In the genomic region with DNA sequence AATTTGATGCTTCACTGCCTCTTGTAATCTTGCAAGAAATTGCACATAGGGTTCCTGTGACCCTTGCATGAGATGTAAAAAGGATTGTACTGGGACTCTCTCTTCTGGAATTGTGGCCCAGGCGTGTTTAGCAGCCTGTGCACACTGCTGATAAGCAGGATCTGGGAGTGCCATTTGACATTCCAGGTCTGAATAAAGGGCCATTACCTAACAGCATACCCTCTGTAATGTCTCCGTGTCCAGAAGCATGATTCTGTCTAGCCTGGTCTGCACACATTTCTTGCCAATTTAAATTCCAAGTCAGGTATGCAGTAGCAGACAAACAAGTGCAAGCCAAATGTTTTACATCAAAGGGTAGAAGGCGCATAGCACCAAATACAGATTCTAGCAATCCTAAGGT, we compare ENCODE assay signal across 16 cellular contexts. TPM values are rescaled to one million over a fixed set of nuclear protein-coding genes. Genes with fewer than 3 reads are reported as not detected.
DNase-seq lines count a peak whose midpoint lies in the region; ATAC-seq and TF ChIP-seq lines count a peak whose summit lies in the region.
"Had no signal": no experiment of that assay in that cellular context is flagged by ENCODE, and none has a peak within 500 bp of the region (broad histone marks: within the 10 kb centered on the region; RNA-seq: fewer than 3 reads in every experiment).

No MANE protein-coding gene starts in this region.

- WGBS in neuronal stem cell (ENCODE audit: extremely low coverage in 2 of 2, insufficient read length in 2 of 2, insufficient replicate concordance in 1 of 2), 2 donors = no CpG with 5 or more reads among the region's 3 CpGs

- no peak overlapping the region for H3K27ac ChIP-seq in neuronal stem cell (replicated peaks; ENCODE audit: low read length)
- H3K27ac ChIP-seq: C4-2B had no signal

- intact Hi-C loops in Caco-2 (cut with micrococcal nuclease; ENCODE audit: unreplicated experiment) = loop anchor here (2.0 to 5.0 kb wide), 3 partner anchors 17 to 188 kb away; partner anchors contain the start of genes ERP29 and TMEM116

- H3K14ac ChIP-seq in neuronal stem cell (ENCODE audit: low read length) = no peak overlapping the region

- peak overlapping the region; percentile 12 for H2AFZ ChIP-seq in neuronal stem cell (ENCODE audit: low read length)

- no peaks in the 10 kb centered on the region for H3K27me3 Mint-ChIP-seq in Caco-2 (ENCODE audit: insufficient read depth, unreplicated experiment)

- H4K91ac ChIP-seq in neuronal stem cell (ENCODE audit: low read depth, low read length, poor library complexity) = no peak overlapping the region

- no peaks in the 10 kb centered on the region for H3K27me3 ChIP-seq in Caco-2 (replicated peaks; ENCODE audit: control insufficient read depth, insufficient read depth, low read length)
- peaks cover 0 to 3% (median 0%) of the 10 kb centered on the region in 3 experiments for H3K27me3 ChIP-seq in neuronal stem cell (ENCODE audit: control insufficient read depth in 3 of 3, insufficient read depth in 3 of 3, low read depth in 1 of 3, low read length in 3 of 3)

- no peak overlapping the region for H2BK5ac ChIP-seq in neuronal stem cell (ENCODE audit: low read length)

- peaks cover 10% of the 10 kb centered on the region for H3K36me3 Mint-ChIP-seq in Caco-2 (ENCODE audit: insufficient read depth, unreplicated experiment)
- H3K36me3 Mint-ChIP-seq in activated naive CD4-positive, alpha-beta T cell treated with anti-CD3 and anti-CD28 coated beads, Interleukin-2, amount 50 U/mL, for 72 hours = no peaks in the 10 kb centered on the region

- H3K4me3 ChIP-seq in Caco-2 (ENCODE audit: low read depth, low read length) (no peak overlapping the region), neuronal stem cell (ENCODE audit: low read length in 2 of 2) (no peak overlapping the region)

- no peak overlapping the region for H2BK120ac ChIP-seq in neuronal stem cell (ENCODE audit: low read depth, low read length)

- peak; percentile 25 for DNase-seq in ACHN
- peak; percentile 68 to 75 for DNase-seq in Caco-2
- peak; percentile 15 for DNase-seq in kidney tubule cell (ENCODE audit: low spot score)
- DNase-seq in neuronal stem cell (ENCODE audit: low spot score) = no peak
- DNase-seq in activated naive CD4-positive, alpha-beta T cell treated with anti-CD3 and anti-CD28 coated beads, Interleukin-2, amount 50 U/mL, for 72 hours (ENCODE audit: low spot score in 2 of 2) = no peak
- DNase-seq: DMS79 treated with DMSO at 0.1 percent for 48 hours, KG1, NCI-H1417 treated with DMSO at 0.1 percent for 48 hours, NCI-H187 treated with DMSO at 0.1 percent for 48 hours, NCI-H345, NCI-H524 treated with DMSO at 0.1 percent for 48 hours, RPMI8226 had no signal

- H3K4me1 ChIP-seq in Caco-2 (peaks cover 39% of the 10 kb centered on the region), neuronal stem cell (ENCODE audit: control insufficient read depth in 2 of 2, insufficient read depth in 1 of 2, low read depth in 1 of 2, low read length in 2 of 2) (peaks cover 0 to 16% of the 10 kb centered on the region in 2 donors)

- CTCF ChIA-PET in Caco-2 (lab: Charles Lee) = interaction anchor here (0.7 kb wide), 1 partner anchor 11 kb away, joined by 4 read pairs; no protein-coding TSS in a partner anchor

- no peak overlapping the region for H3K4me2 ChIP-seq in neuronal stem cell (ENCODE audit: insufficient read depth, low read length, poor library complexity, severe bottlenecking)

- POLR2A ChIA-PET in Caco-2 (lab: Charles Lee) = interaction anchor here (0.6 kb wide), 1 partner anchor 18 kb away, joined by 3 read pairs; the partner anchor contains the start of gene MAPKAPK5

- H3K27ac Mint-ChIP-seq in Caco-2 (ENCODE audit: unreplicated experiment) = peak overlapping the region; percentile 70
- no peak overlapping the region for H3K27ac Mint-ChIP-seq in activated naive CD4-positive, alpha-beta T cell treated with anti-CD3 and anti-CD28 coated beads, Interleukin-2, amount 50 U/mL, for 72 hours

- peaks cover 14% of the 10 kb centered on the region for H3K4me1 Mint-ChIP-seq in Caco-2 (ENCODE audit: low read depth, unreplicated experiment)

- no peaks in the 10 kb centered on the region for H3K9me3 Mint-ChIP-seq in Caco-2 (ENCODE audit: unreplicated experiment)
- no peaks in the 10 kb centered on the region for H3K9me3 Mint-ChIP-seq in activated naive CD4-positive, alpha-beta T cell treated with anti-CD3 and anti-CD28 coated beads, Interleukin-2, amount 50 U/mL, for 72 hours

- H2BK12ac ChIP-seq in neuronal stem cell (ENCODE audit: low read length) = no peak overlapping the region

- H4K8ac ChIP-seq in neuronal stem cell (ENCODE audit: low read depth, low read length) = no peak overlapping the region

- no peaks in the 10 kb centered on the region for H3K36me3 ChIP-seq in Caco-2 (ENCODE audit: control insufficient read depth, insufficient read depth, low read length)
- no peaks in the 10 kb centered on the region for H3K36me3 ChIP-seq in neuronal stem cell (replicated peaks in 1 of 2; ENCODE audit: control insufficient read depth in 2 of 2, insufficient read depth in 2 of 2, low read length in 2 of 2)

- no peaks in the 10 kb centered on the region for H3K79me1 ChIP-seq in neuronal stem cell (ENCODE audit: low read depth, low read length)

- no peak overlapping the region for H2AK5ac ChIP-seq in neuronal stem cell (ENCODE audit: low read depth, low read length)

- H3K4ac ChIP-seq in neuronal stem cell (ENCODE audit: low read length) = no peak overlapping the region

- TF ChIP-seq CTCF in Caco-2 (IDR thresholded peaks at IDR 0.05; ENCODE audit: insufficient read depth in 1 of 2, low read depth in 1 of 2, low read length in 1 of 2, severe bottlenecking in 1 of 2, unreplicated experiment in 1 of 2) = no peak

- no peak overlapping the region for H2BK15ac ChIP-seq in neuronal stem cell (ENCODE audit: low read length)

- ATAC-seq in activated naive CD4-positive, alpha-beta T cell treated with anti-CD3 and anti-CD28 coated beads, Interleukin-2, amount 50 U/mL, for 72 hours = no peak
- ATAC-seq in HG02840 (IDR thresholded peaks at IDR 0.05; ENCODE audit: low FRiP score, unreplicated experiment) (no peak), GM18517 (IDR thresholded peaks at IDR 0.05; ENCODE audit: unreplicated experiment) (no peak), esophagus mucosa (no peak)

- no peak overlapping the region for H3K9ac ChIP-seq in neuronal stem cell (ENCODE audit: low read depth, low read length, poor library complexity)

- in situ Hi-C loops in ACHN (cut with HindIII; ENCODE audit: low pct_ligation_motif_present, low pct_unique_long_range_greater_than_20kb, low sequenced_read_pairs) = no loop called here

- no peak overlapping the region for H3K23ac ChIP-seq in neuronal stem cell (ENCODE audit: low read depth, low read length, poor library complexity)

- H3K18ac ChIP-seq in neuronal stem cell (ENCODE audit: low read length) = no peak overlapping the region

- H3K4me3 Mint-ChIP-seq in Caco-2 (ENCODE audit: unreplicated experiment) = no peak overlapping the region

- H3K9me3 ChIP-seq in Caco-2 (no peaks in the 10 kb centered on the region), neuronal stem cell (replicated peaks in 1 of 2; ENCODE audit: control insufficient read depth in 2 of 2, insufficient read depth in 1 of 2, low read depth in 1 of 2, low read length in 2 of 2) (peaks cover 0 to 4% of the 10 kb centered on the region in 2 donors)

- BruUV-seq in Caco-2 (replicated peaks; lab: Mats Ljungman, UMichigan) = no TSS peak

RNA-seq across cellular contexts. Expression of gene MAPKAPK5, which starts 18.1 kb away (rescaled TPM):
- 89.5 and 90.1 TPM in 2 replicates for total RNA-seq in Caco-2 (2022)
- 29.4 TPM for polyA plus RNA-seq in neuronal stem cell (2013, experiment 1 of 2)
- 29.3 TPM for polyA plus RNA-seq in neuronal stem cell (2013, experiment 2 of 2)
- total RNA-seq in activated naive CD4-positive, alpha-beta T cell treated with anti-CD3 and anti-CD28 coated beads, Interleukin-2, amount 50 U/mL, for 72 hours = 10 to 100 TPM; 31.8 to 61.3 TPM
- total RNA-seq in esophagus mucosa = 24.0 TPM

RNA-seq across cellular contexts. Expression of gene ALDH2, which starts 57.2 kb away (rescaled TPM):
- 170 and 196 TPM in 2 replicates for total RNA-seq in Caco-2 (2022)
- polyA plus RNA-seq in neuronal stem cell (2013, experiment 1 of 2) = 29.8 TPM
- polyA plus RNA-seq in neuronal stem cell (2013, experiment 2 of 2) = 30.2 TPM
- total RNA-seq in activated naive CD4-positive, alpha-beta T cell treated with anti-CD3 and anti-CD28 coated beads, Interleukin-2, amount 50 U/mL, for 72 hours = 1 to 10 TPM; 2.4 to 3.2 TPM
- 135 TPM for total RNA-seq in esophagus mucosa

Comparison
In these comparisons a context has a peak if more than half of its experiments do, and no peak if none do; other contexts are left out.
1. DNase-seq: peak in ACHN (single experiment), Caco-2 (2 of 2) and kidney tubule cell (single experiment); none in neuronal stem cell (single experiment) and activated naive CD4-positive, alpha-beta T cell treated with anti-CD3 and anti-CD28 coated beads, Interleukin-2, amount 50 U/mL, for 72 hours (0 of 2).
2. RNA of gene ALDH2, which starts 57.2 kb away (total RNA-seq): 170 to 196 TPM in Caco-2 and 135 TPM in esophagus mucosa (single experiment); 2.4 to 3.2 TPM in activated naive CD4-positive, alpha-beta T cell treated with anti-CD3 and anti-CD28 coated beads, Interleukin-2, amount 50 U/mL, for 72 hours; every median in the first group is over 10 times any median in the second.